ENCODE assay signal across 23 cellular contexts in the genomic region with DNA sequence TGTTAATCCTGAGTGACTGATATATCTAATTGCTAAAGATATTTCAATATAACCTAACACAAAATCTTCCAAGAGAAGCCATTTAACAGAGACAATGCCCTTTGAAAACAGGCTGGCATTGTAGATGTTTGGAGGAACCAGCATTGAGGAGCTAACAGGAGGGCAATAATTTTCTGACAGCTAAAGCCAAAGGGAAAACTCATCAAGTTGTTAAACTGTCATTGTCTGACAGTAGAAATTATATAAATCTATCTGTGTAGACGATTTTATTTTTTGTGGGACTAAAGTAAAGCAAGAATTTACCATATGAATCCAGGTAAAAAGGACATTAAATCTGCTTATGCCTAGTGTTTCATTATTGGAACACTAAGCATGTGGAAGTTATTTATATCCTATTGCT.
"Had no signal": no experiment of that assay in that cellular context is flagged by ENCODE, and none has a peak within 500 bp of the region (broad histone marks: within the 10 kb centered on the region; RNA-seq: fewer than 3 reads in every experiment).

No MANE protein-coding gene starts in this region.

- H3K4me1 ChIP-seq: colonic mucosa, esophagus muscularis mucosa, esophagus squamous epithelium, foreskin keratinocyte, gastrocnemius medialis, gastroesophageal sphincter, heart left ventricle, heart right ventricle had no signal

- H3K27ac ChIP-seq: colonic mucosa, coronary artery, dorsolateral prefrontal cortex, epithelial cell of prostate, esophagus muscularis mucosa, esophagus squamous epithelium, foreskin keratinocyte, gastrocnemius medialis, gastroesophageal sphincter, heart left ventricle, heart right ventricle had no signal

- H3K36me3 ChIP-seq: colonic mucosa, esophagus muscularis mucosa, esophagus squamous epithelium, gastrocnemius medialis, gastroesophageal sphincter, heart left ventricle, heart right ventricle had no signal

- H3K4me3 ChIP-seq: colonic mucosa, coronary artery, dorsolateral prefrontal cortex, esophagus muscularis mucosa, esophagus squamous epithelium, gastrocnemius medialis, gastroesophageal sphincter, heart left ventricle, heart right ventricle had no signal

- H3K9me3 ChIP-seq: colonic mucosa, esophagus muscularis mucosa, esophagus squamous epithelium, gastrocnemius medialis, gastroesophageal sphincter, heart left ventricle, heart right ventricle had no signal

- DNase-seq: colonic mucosa; cortex of kidney; dermis blood vessel endothelial cell; dorsolateral prefrontal cortex; effector CD4-positive, alpha-beta T cell; effector CD8-positive, alpha-beta T cell; effector memory CD4-positive, alpha-beta T cell; effector memory CD8-positive, alpha-beta T cell; endodermal cell; erythroblast; esophagus squamous epithelium; foreskin fibroblast; foreskin keratinocyte; foreskin melanocyte; gastrocnemius medialis; glutamatergic neuron; head of caudate nucleus; heart left ventricle; heart right ventricle had no signal

- H3K27me3 ChIP-seq: colonic mucosa, dorsolateral prefrontal cortex, esophagus muscularis mucosa, esophagus squamous epithelium, foreskin keratinocyte, gastrocnemius medialis, gastroesophageal sphincter, heart left ventricle, heart right ventricle had no signal
